22 cellular contexts compared by ENCODE assay signal in the genomic region with DNA sequence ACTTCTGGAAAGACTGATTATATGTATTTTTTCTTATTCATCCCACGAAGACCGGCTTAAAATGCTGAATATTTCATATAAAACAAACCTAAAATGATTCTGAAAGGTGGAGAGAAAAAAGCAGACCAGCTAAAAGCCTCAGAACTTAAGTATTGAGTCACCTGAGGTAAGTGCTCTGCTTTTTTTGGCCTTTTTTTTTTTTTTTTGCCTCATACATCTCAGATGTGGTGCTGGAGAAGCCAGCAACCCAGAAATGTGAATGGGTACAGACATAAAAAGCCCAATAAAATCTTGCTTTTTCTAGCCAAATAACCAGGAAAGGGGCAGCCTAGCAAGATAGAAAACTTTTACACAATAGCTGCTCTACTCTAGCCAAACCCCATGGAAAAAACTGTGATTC.
"Had no signal": no experiment of that assay in that cellular context is flagged by ENCODE, and none has a peak within 500 bp of the region (broad histone marks: within the 10 kb centered on the region; RNA-seq: fewer than 3 reads in every experiment).

No MANE protein-coding gene starts in this region.

- H3K4me1 Mint-ChIP-seq: endodermal cell, immature natural killer cell had no signal

- H3K4me1 ChIP-seq: esophagus muscularis mucosa, foreskin keratinocyte, gastroesophageal sphincter, heart left ventricle, left lung, lower lobe of right lung had no signal

- H3K4me2 ChIP-seq: hepatocyte had no signal

- H3K27me3 ChIP-seq: esophagus muscularis mucosa, foreskin keratinocyte, gastroesophageal sphincter, hepatocyte, left lung had no signal

- H3K36me3 ChIP-seq: esophagus muscularis mucosa, gastroesophageal sphincter, heart left ventricle, left lung, lower lobe of right lung had no signal

- H3K27ac Mint-ChIP-seq: effector memory CD8-positive, alpha-beta T cell; endodermal cell; immature natural killer cell; mesothelial cell of epicardium had no signal

- ATAC-seq: effector memory CD8-positive, alpha-beta T cell; foreskin keratinocyte; gastroesophageal sphincter; heart left ventricle; left cardiac atrium; left lung; left ventricle myocardium superior; lower lobe of right lung; mucosa of descending colon had no signal

- H3K27me3 Mint-ChIP-seq: effector memory CD8-positive, alpha-beta T cell had no signal

- H3K79me2 ChIP-seq: hepatocyte had no signal

- DNase-seq: dermis blood vessel endothelial cell; dorsolateral prefrontal cortex; effector CD8-positive, alpha-beta T cell; effector memory CD8-positive, alpha-beta T cell; endodermal cell; foreskin keratinocyte; heart left ventricle; hypothalamus; immature natural killer cell; islet precursor cell; kidney; left cardiac atrium; left lung; left ventricle myocardium superior; lower lobe of right lung; mesenchymal stem cell; mucosa of descending colon had no signal

- H3K9me3 ChIP-seq: esophagus muscularis mucosa, gastroesophageal sphincter, heart left ventricle, left lung, lower lobe of right lung, mucosa of descending colon had no signal

- H3K27ac ChIP-seq: coronary artery, dorsolateral prefrontal cortex, esophagus muscularis mucosa, foreskin keratinocyte, gastroesophageal sphincter, heart left ventricle, hepatocyte, left lung, lower lobe of right lung had no signal

- H3K36me3 Mint-ChIP-seq: mesothelial cell of epicardium had no signal

- H3K4me3 Mint-ChIP-seq: effector memory CD8-positive, alpha-beta T cell; endodermal cell; immature natural killer cell; mesothelial cell of epicardium had no signal

- H3K9me3 Mint-ChIP-seq: effector memory CD8-positive, alpha-beta T cell; immature natural killer cell had no signal

- H3K4me3 ChIP-seq: coronary artery, dorsolateral prefrontal cortex, esophagus muscularis mucosa, gastroesophageal sphincter, heart left ventricle, hepatocyte, left lung, lower lobe of right lung, mucosa of descending colon had no signal

- H2AFZ ChIP-seq: hepatocyte had no signal
